Comparison of ENCODE assay signal across 16 cellular contexts in the genomic region with DNA sequence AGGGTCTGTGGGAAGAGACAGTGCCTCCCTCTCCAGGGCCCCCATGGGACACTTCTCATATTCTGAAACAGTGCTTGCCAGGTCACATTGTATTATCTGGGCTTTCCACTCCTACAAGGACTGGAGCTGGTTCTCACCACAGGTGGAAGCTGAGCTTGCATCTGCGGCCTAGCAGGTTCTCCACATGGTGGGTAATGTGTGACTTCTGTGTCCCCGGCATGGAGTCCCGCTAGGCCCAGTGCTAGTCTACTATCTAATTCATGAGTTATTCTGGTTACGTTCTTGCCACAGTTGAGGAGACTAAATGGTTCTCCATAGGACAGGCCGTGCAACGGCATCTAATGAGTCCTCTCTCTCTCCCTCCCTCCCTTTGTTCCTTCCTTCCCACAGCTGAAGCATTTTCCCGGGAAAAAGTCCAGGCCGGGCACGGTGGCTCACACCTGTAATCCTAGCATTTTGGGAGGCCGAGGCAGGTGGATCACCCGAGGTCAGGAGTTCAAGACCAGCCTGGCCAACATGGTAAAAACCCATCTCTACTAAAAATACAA. TPM values are rescaled to one million over a fixed set of nuclear protein-coding genes. Genes with fewer than 3 reads are reported as not detected.
"Had no signal": no experiment of that assay in that cellular context is flagged by ENCODE, and none has a peak within 500 bp of the region (broad histone marks: within the 10 kb centered on the region; RNA-seq: fewer than 3 reads in every experiment).

No MANE protein-coding gene starts in this region.

- H3K9me3 Mint-ChIP-seq: naive thymus-derived CD8-positive, alpha-beta T cell; stimulated activated naive B cell treated with anti-CD40 and anti-IgM and Interleukin-4, amounts not matched to agents 10 μg/mL and 1 μg/mL and 100 μg/mL, for 72 hours; stimulated activated naive CD8-positive, alpha-beta T cell treated with anti-CD3 and anti-CD28 coated beads, Interleukin-15, amount 100 ng/mL, for 72 hours had no signal

- H3K4me3 ChIP-seq: mucosa of descending colon, skin epidermis, testis, tibial nerve had no signal

- H3K36me3 ChIP-seq: neutrophil, sigmoid colon, tibial nerve had no signal

- H3K9me3 ChIP-seq: mucosa of descending colon, neutrophil, sigmoid colon, testis, tibial nerve had no signal

- H3K27ac Mint-ChIP-seq: stimulated activated naive B cell treated with anti-CD40 and anti-IgM and Interleukin-4, amounts not matched to agents 10 μg/mL and 1 μg/mL and 100 μg/mL, for 72 hours had no signal

- H3K27me3 ChIP-seq: sigmoid colon, testis had no signal

- H3K4me3 Mint-ChIP-seq: stimulated activated naive B cell treated with anti-CD40 and anti-IgM and Interleukin-4, amounts not matched to agents 10 μg/mL and 1 μg/mL and 100 μg/mL, for 72 hours; stimulated activated naive CD8-positive, alpha-beta T cell treated with anti-CD3 and anti-CD28 coated beads, Interleukin-15, amount 100 ng/mL, for 72 hours had no signal

- H3K4me1 Mint-ChIP-seq: stimulated activated naive B cell treated with anti-CD40 and anti-IgM and Interleukin-4, amounts not matched to agents 10 μg/mL and 1 μg/mL and 100 μg/mL, for 72 hours had no signal

- DNase-seq: sigmoid colon had no signal

- H3K27me3 Mint-ChIP-seq: stimulated activated naive CD8-positive, alpha-beta T cell treated with anti-CD3 and anti-CD28 coated beads, Interleukin-15, amount 100 ng/mL, for 72 hours had no signal

- H3K27ac ChIP-seq: neutrophil, skin epidermis, testis had no signal

- H3K36me3 Mint-ChIP-seq: naive thymus-derived CD8-positive, alpha-beta T cell; stimulated activated naive B cell treated with anti-CD40 and anti-IgM and Interleukin-4, amounts not matched to agents 10 μg/mL and 1 μg/mL and 100 μg/mL, for 72 hours had no signal

RNA-seq across cellular contexts. Expression of gene PRLHR, which starts 27.7 kb away (rescaled TPM):
- total RNA-seq: dermis blood vessel endothelial cell; left lobe of liver; lower leg skin; mucosa of descending colon; naive thymus-derived CD8-positive, alpha-beta T cell; osteoblast; pulmonary artery endothelial cell; subcutaneous adipose tissue; tibial nerve; ureter had no signal
- polyA plus RNA-seq: naive thymus-derived CD8-positive, alpha-beta T cell had no signal
